Comparison of ENCODE assay signal across 29 cellular contexts in genomic region chr22:26952654-26953379, GRCh38.
DNase-seq lines count a peak whose midpoint lies in the region; ATAC-seq, FAIRE-seq and TF ChIP-seq lines count a peak whose summit lies in the region.
"Had no signal": no experiment of that assay in that cellular context is flagged by ENCODE, and none has a peak within 500 bp of the region (broad histone marks: within the 10 kb centered on the region; RNA-seq: fewer than 3 reads in every experiment).

No MANE protein-coding gene starts in this region.

- H3K4me3 ChIP-seq in astrocyte (ENCODE audit: insufficient read depth, low read depth, low read length) = no peak overlapping the region
- H3K4me3 ChIP-seq: cardiac muscle cell, coronary artery, HAP-1, heart left ventricle, sigmoid colon had no signal

- H2AFZ ChIP-seq in astrocyte (ENCODE audit: low read depth, low read length) = no peak overlapping the region

- H3K36me3 Mint-ChIP-seq in astrocyte (ENCODE audit: low read depth, unreplicated experiment) = no peaks in the 10 kb centered on the region
- no peaks in the 10 kb centered on the region for H3K36me3 Mint-ChIP-seq in activated naive CD4-positive, alpha-beta T cell treated with anti-CD3 and anti-CD28 coated beads, Interleukin-2, amount 10 ng/mL, durations not matched to agents 7 days and 5 days
- H3K36me3 Mint-ChIP-seq: activated naive CD4-positive, alpha-beta T cell treated with anti-CD3 and anti-CD28 coated beads, Interleukin-2, amount 50 U/mL, for 24 hours; memory B cell had no signal

- no peak overlapping the region for H3K9ac ChIP-seq in astrocyte (ENCODE audit: low read length)

- CTCF ChIA-PET in activated naive CD4-positive, alpha-beta T cell treated with anti-CD3 and anti-CD28 coated beads, Interleukin-2, amount 10 ng/mL, durations not matched to agents 7 days and 5 days (lab: Charles Lee) = no interaction called here

- no peak overlapping the region for H3K4me3 Mint-ChIP-seq in astrocyte (ENCODE audit: unreplicated experiment)
- no peak overlapping the region for H3K4me3 Mint-ChIP-seq in activated naive CD4-positive, alpha-beta T cell treated with anti-CD3 and anti-CD28 coated beads, Interleukin-2, amount 10 ng/mL, durations not matched to agents 7 days and 5 days
- H3K4me3 Mint-ChIP-seq: activated CD8-positive, alpha-beta T cell treated with anti-CD3 and anti-CD28 coated beads for 36 hours; activated naive CD4-positive, alpha-beta T cell treated with anti-CD3 and anti-CD28 coated beads, Interleukin-2, amount 50 U/mL, for 24 hours; activated T-helper 17 cell treated with anti-CD3 and anti-CD28 coated beads, Interleukin-2, amount 50 U/mL, for 72 hours; memory B cell; stimulated activated naive CD8-positive, alpha-beta T cell treated with anti-CD3 and anti-CD28 coated beads, Interleukin-15, Interleukin-2, amounts not matched to agents 100 ng/mL and 50 ng/mL, for 24 hours; T-helper 17 cell had no signal

- FAIRE-seq in astrocyte (lab: Jason Lieb, UNC) = no peak
- FAIRE-seq: G401.6 had no signal

- no peak for TF ChIP-seq CTCF in astrocyte (IDR thresholded peaks at IDR 0.05; ENCODE audit: insufficient read depth, low read depth, low read length)

- no peaks in the 10 kb centered on the region for H3K9me3 ChIP-seq in astrocyte (ENCODE audit: insufficient read depth, low read depth, low read length)
- H3K9me3 ChIP-seq: HAP-1, heart left ventricle, sigmoid colon had no signal

- H4K20me1 ChIP-seq in astrocyte (ENCODE audit: insufficient read depth, low read length) = no peaks in the 10 kb centered on the region

- peaks cover 8% of the 10 kb centered on the region for H3K4me1 Mint-ChIP-seq in astrocyte (ENCODE audit: low read depth, unreplicated experiment)
- H3K4me1 Mint-ChIP-seq in activated naive CD4-positive, alpha-beta T cell treated with anti-CD3 and anti-CD28 coated beads, Interleukin-2, amount 10 ng/mL, durations not matched to agents 7 days and 5 days = no peaks in the 10 kb centered on the region
- H3K4me1 Mint-ChIP-seq: activated naive CD4-positive, alpha-beta T cell treated with anti-CD3 and anti-CD28 coated beads, Interleukin-2, amount 50 U/mL, for 24 hours; activated T-helper 17 cell treated with anti-CD3 and anti-CD28 coated beads, Interleukin-2, amount 50 U/mL, for 72 hours; memory B cell; T-helper 17 cell had no signal

- peaks cover 46% of the 10 kb centered on the region for H3K27me3 ChIP-seq in astrocyte (ENCODE audit: insufficient read depth, low read length)
- H3K27me3 ChIP-seq: sigmoid colon had no signal

- H3K36me3 ChIP-seq in astrocyte (ENCODE audit: insufficient read depth, low read length) = no peaks in the 10 kb centered on the region
- H3K36me3 ChIP-seq: cardiac muscle cell, HAP-1, heart left ventricle, sigmoid colon had no signal

- ATAC-seq in HG03095 (IDR thresholded peaks at IDR 0.05; ENCODE audit: unreplicated experiment) (no peak), HG03521 (IDR thresholded peaks at IDR 0.05; ENCODE audit: unreplicated experiment) (no peak)
- ATAC-seq: activated CD8-positive, alpha-beta T cell treated with anti-CD3 and anti-CD28 coated beads for 36 hours; activated T-helper 17 cell treated with anti-CD3 and anti-CD28 coated beads, Interleukin-2, amount 50 U/mL, for 72 hours; heart left ventricle; left lobe of liver; T-helper 17 cell had no signal

- no peak overlapping the region for H3K27ac ChIP-seq in astrocyte (ENCODE audit: low read depth, low read length)
- H3K27ac ChIP-seq: cardiac muscle cell, coronary artery, heart left ventricle, sigmoid colon had no signal

- H3K79me2 ChIP-seq in astrocyte (ENCODE audit: insufficient read depth, low read length) = no peaks in the 10 kb centered on the region

- H3K9me3 Mint-ChIP-seq in astrocyte (ENCODE audit: unreplicated experiment) = peaks cover 3% of the 10 kb centered on the region
- H3K9me3 Mint-ChIP-seq in activated naive CD4-positive, alpha-beta T cell treated with anti-CD3 and anti-CD28 coated beads, Interleukin-2, amount 10 ng/mL, durations not matched to agents 7 days and 5 days = no peaks in the 10 kb centered on the region
- H3K9me3 Mint-ChIP-seq: activated CD8-positive, alpha-beta T cell treated with anti-CD3 and anti-CD28 coated beads for 36 hours; activated naive CD4-positive, alpha-beta T cell treated with anti-CD3 and anti-CD28 coated beads, Interleukin-2, amount 50 U/mL, for 24 hours; activated T-helper 17 cell treated with anti-CD3 and anti-CD28 coated beads, Interleukin-2, amount 50 U/mL, for 72 hours; memory B cell; stimulated activated naive CD8-positive, alpha-beta T cell treated with anti-CD3 and anti-CD28 coated beads, Interleukin-15, Interleukin-2, amounts not matched to agents 100 ng/mL and 50 ng/mL, for 24 hours had no signal

- H3K4me2 ChIP-seq in astrocyte (ENCODE audit: low read length) = peak overlapping the region; percentile 22

- H3K27me3 Mint-ChIP-seq in astrocyte (ENCODE audit: low read depth, unreplicated experiment) = peaks cover 44% of the 10 kb centered on the region
- peaks cover 54% of the 10 kb centered on the region for H3K27me3 Mint-ChIP-seq in activated naive CD4-positive, alpha-beta T cell treated with anti-CD3 and anti-CD28 coated beads, Interleukin-2, amount 10 ng/mL, durations not matched to agents 7 days and 5 days

- H3K4me1 ChIP-seq in astrocyte (ENCODE audit: insufficient read depth, low read length) = no peaks in the 10 kb centered on the region
- H3K4me1 ChIP-seq: HAP-1 had no signal

- DNase-seq in ELF-1 (ENCODE audit: low read depth, low spot score) (peak; percentile 44), NCI-H1105 treated with DMSO at 0.1 percent for 48 hours (lab: John Stamatoyannopoulos, UW) (peak; percentile 79), astrocyte (ENCODE audit: low read depth) (no peak), iPS-NIHi7 (ENCODE audit: extremely low spot score) (peak; percentile 43)
- no peak for DNase-seq in activated naive CD4-positive, alpha-beta T cell treated with anti-CD3 and anti-CD28 coated beads, Interleukin-2, amount 10 ng/mL, durations not matched to agents 7 days and 5 days
- DNase-seq in stimulated activated CD4-positive, alpha-beta T cell treated with anti-CD3 and anti-CD28 coated beads, Interleukin-2, amount 100 ng/mL, for 48 hours = no peak
- DNase-seq: activated CD4-positive, CD25-positive, alpha-beta regulatory T cell treated with anti-CD3 and anti-CD28 coated beads, Interleukin-2, amount 50 U/mL, for 72 hours; activated CD8-positive, alpha-beta T cell treated with anti-CD3 and anti-CD28 coated beads for 36 hours; effector memory CD4-positive, alpha-beta T cell; erythroblast; heart left ventricle; Karpas-422; NCI-H2029; NCI-H774; OCI-M1; sigmoid colon; T-helper 17 cell had no signal

- H3K27ac Mint-ChIP-seq in astrocyte (ENCODE audit: unreplicated experiment) = no peak overlapping the region
- H3K27ac Mint-ChIP-seq in activated naive CD4-positive, alpha-beta T cell treated with anti-CD3 and anti-CD28 coated beads, Interleukin-2, amount 10 ng/mL, durations not matched to agents 7 days and 5 days = no peak overlapping the region
- H3K27ac Mint-ChIP-seq: activated CD8-positive, alpha-beta T cell treated with anti-CD3 and anti-CD28 coated beads for 36 hours; activated naive CD4-positive, alpha-beta T cell treated with anti-CD3 and anti-CD28 coated beads, Interleukin-2, amount 50 U/mL, for 24 hours; activated T-helper 17 cell treated with anti-CD3 and anti-CD28 coated beads, Interleukin-2, amount 50 U/mL, for 72 hours; memory B cell; progenitor cell of endocrine pancreas; stimulated activated naive CD8-positive, alpha-beta T cell treated with anti-CD3 and anti-CD28 coated beads, Interleukin-15, Interleukin-2, amounts not matched to agents 100 ng/mL and 50 ng/mL, for 24 hours; T-helper 17 cell had no signal

Comparison
In these comparisons a context has a peak if more than half of its experiments do, and no peak if none do; other contexts are left out.
1. DNase-seq: peak in ELF-1 (single experiment), NCI-H1105 treated with DMSO at 0.1 percent for 48 hours (single experiment) and iPS-NIHi7 (single experiment); none in astrocyte (single experiment), activated naive CD4-positive, alpha-beta T cell treated with anti-CD3 and anti-CD28 coated beads, Interleukin-2, amount 10 ng/mL, durations not matched to agents 7 days and 5 days (single experiment) and stimulated activated CD4-positive, alpha-beta T cell treated with anti-CD3 and anti-CD28 coated beads, Interleukin-2, amount 100 ng/mL, for 48 hours (0 of 2).